8 cellular contexts compared by ENCODE assay signal in genomic region chr10:15860692-15861201, GRCh38. TPM values are rescaled to one million over a fixed set of nuclear protein-coding genes. Genes with fewer than 3 reads are reported as not detected.
DNase-seq lines count a peak whose midpoint lies in the region; ATAC-seq and TF ChIP-seq lines count a peak whose summit lies in the region.

No MANE protein-coding gene starts in this region.

- H3K4me1 Mint-ChIP-seq in progenitor cell of endocrine pancreas (ENCODE audit: low read depth): peaks cover 16% of the 10 kb centered on the region

- intact Hi-C loops in esophagus muscularis mucosa (cut with DNase I): no loop called here

- H3K4me3 Mint-ChIP-seq in progenitor cell of endocrine pancreas (ENCODE audit: low read depth): peak overlapping the region; percentile 99

- peak overlapping the region; percentile 44 for H3K27ac ChIP-seq in SJCRH30
- peak overlapping the region; percentile 74 to 82 (median 79) for H3K27ac ChIP-seq in esophagus muscularis mucosa (replicated peaks in 1 of 4)

- H3K27me3 ChIP-seq in SJCRH30 (no peaks in the 10 kb centered on the region), esophagus muscularis mucosa (peaks cover 0 to 10% (median 0%) of the 10 kb centered on the region in 4 donors)

- no peak for TF ChIP-seq CTCF in esophagus muscularis mucosa (IDR thresholded peaks at IDR 0.05)
- no peak for TF ChIP-seq CTCF in progenitor cell of endocrine pancreas (IDR thresholded peaks at IDR 0.05; ENCODE audit: unreplicated experiment)

- H3K4me3 ChIP-seq in SJCRH30 (peak overlapping the region; percentile 76), esophagus muscularis mucosa (peak overlapping the region; percentile 75 to 97 (median 90))

- TF ChIP-seq EP300 in esophagus muscularis mucosa (IDR thresholded peaks at IDR 0.05): no peak

- H3K9me3 ChIP-seq in ES-I3 (ENCODE audit: control insufficient read depth, insufficient read depth, low read length) (no peaks in the 10 kb centered on the region), SJCRH30 (replicated peaks) (no peaks in the 10 kb centered on the region), esophagus muscularis mucosa (no peaks in the 10 kb centered on the region)

- H3K36me3 ChIP-seq in ES-I3 (ENCODE audit: insufficient read depth, low read length): no peaks in the 10 kb centered on the region
- H3K36me3 ChIP-seq in SJCRH30: no peaks in the 10 kb centered on the region
- H3K36me3 ChIP-seq in esophagus muscularis mucosa: no peaks in the 10 kb centered on the region

- H3K27ac Mint-ChIP-seq in progenitor cell of endocrine pancreas: peak overlapping the region; percentile 98

- H3K9ac ChIP-seq in ES-I3 (ENCODE audit: low read depth, low read length): peak overlapping the region; percentile 86; the same call in 1 of the 2 replicates

- DNase-seq in SJCRH30: no peak
- DNase-seq in esophagus muscularis mucosa (ENCODE audit: extremely low spot score): no peak
- no peak for DNase-seq in progenitor cell of endocrine pancreas (ENCODE audit: low spot score, unreplicated experiment)
- DNase-seq in NCI-H2029 (lab: John Stamatoyannopoulos, UW): no peak
- no peak for DNase-seq in NCI-H187 (lab: John Stamatoyannopoulos, UW)
- DNase-seq in ACHN: no peak

- no peak for ATAC-seq in HG02678 (IDR thresholded peaks at IDR 0.05; ENCODE audit: unreplicated experiment)

- no peaks in the 10 kb centered on the region for H3K4me1 ChIP-seq in ES-I3 (ENCODE audit: insufficient read depth, low read length)
- 0 out of 2 replicates have a peak, but pooled peaks cover 2% of the 10 kb centered on the region for H3K4me1 ChIP-seq in SJCRH30
- peaks cover 33 to 43% (median 36%) of the 10 kb centered on the region in 4 donors for H3K4me1 ChIP-seq in esophagus muscularis mucosa

- H3K9me3 Mint-ChIP-seq in progenitor cell of endocrine pancreas (ENCODE audit: low read depth): no peaks in the 10 kb centered on the region

- no peaks in the 10 kb centered on the region for H3K36me3 Mint-ChIP-seq in progenitor cell of endocrine pancreas (ENCODE audit: insufficient read depth)

- TF ChIP-seq POLR2A in esophagus muscularis mucosa (IDR thresholded peaks at IDR 0.05; ENCODE audit: low read depth): no peak

- WGBS in esophagus muscularis mucosa: 72% methylated on average over 8 of the region's 8 CpGs

- in situ Hi-C loops in ACHN (cut with HindIII; ENCODE audit: low pct_ligation_motif_present, low pct_unique_long_range_greater_than_20kb, low sequenced_read_pairs): no loop called here

- peaks cover 29% of the 10 kb centered on the region for H3K27me3 Mint-ChIP-seq in progenitor cell of endocrine pancreas

RNA-seq across cellular contexts. Expression of gene MINDY3, which starts 0.4 kb away (rescaled TPM):
- total RNA-seq in SJCRH30 (2014; rRNA removed; shearing (Covaris generic)): 18.4 and 22.0 TPM in 2 replicates
- total RNA-seq in esophagus muscularis mucosa (10 to 100 TPM; 23.8 to 34.3 (median 28.4) TPM), progenitor cell of endocrine pancreas (24.9 and 26.2 TPM in 2 replicates)
